ENCODE assay signal across 9 cellular contexts in genomic region chr17:27455569-27455913, GRCh38. TPM values are rescaled to one million over a fixed set of nuclear protein-coding genes. Genes with fewer than 3 reads are reported as not detected.
A peak's percentile ranks its signal among the peaks of the same experiment; 100 is the strongest.
DNase-seq lines count a peak whose midpoint lies in the region; ATAC-seq and TF ChIP-seq lines count a peak whose summit lies in the region.
"Had no signal": no experiment of that assay in that cellular context is flagged by ENCODE, and none has a peak within 500 bp of the region (broad histone marks: within the 10 kb centered on the region; RNA-seq: fewer than 3 reads in every experiment).

No MANE protein-coding gene starts in this region.

- H3K36me3 ChIP-seq in adrenal gland (replicated peaks in 1 of 2): no peaks in the 10 kb centered on the region
- no peaks in the 10 kb centered on the region for H3K36me3 ChIP-seq in left lung
- H3K36me3 ChIP-seq in thoracic aorta: no peaks in the 10 kb centered on the region

- no peaks in the 10 kb centered on the region for H3K9me3 Mint-ChIP-seq in activated CD4-positive, alpha-beta T cell treated with anti-CD3 and anti-CD28 coated beads, Interleukin-2, amount 10 ng/mL, durations not matched to agents 24 days and 14 days

- H3K36me3 Mint-ChIP-seq in activated CD4-positive, alpha-beta T cell treated with anti-CD3 and anti-CD28 coated beads, Interleukin-2, amount 10 ng/mL, durations not matched to agents 24 days and 14 days (ENCODE audit: low read depth): peaks cover 17% of the 10 kb centered on the region

- intact Hi-C loops in activated CD4-positive, alpha-beta T cell treated with anti-CD3 and anti-CD28 coated beads, Interleukin-2, amount 10 ng/mL, durations not matched to agents 24 days and 14 days (cut with micrococcal nuclease): loop anchor here (5.0 kb wide), 1 partner anchor 103 kb away; no protein-coding TSS in a partner anchor
- intact Hi-C loops in adrenal gland (cut with DNase I): loop anchor here (2.0 to 10.0 kb wide), 4 partner anchors 69 to 143 kb away; no protein-coding TSS in a partner anchor
- intact Hi-C loops in left lung (cut with DNase I): loop anchor here in 1 of 2 donors (10.0 kb wide), 1 partner anchor 139 kb away; no protein-coding TSS in a partner anchor

- H3K4me3 ChIP-seq in adrenal gland: peak overlapping the region in 2 of 4 donors; percentile 85 to 91
- peak overlapping the region; percentile 74 to 87 for H3K4me3 ChIP-seq in left lung
- H3K4me3 ChIP-seq in thoracic aorta: peak overlapping the region; percentile 94

- TF ChIP-seq POLR2A in adrenal gland (IDR thresholded peaks at IDR 0.05): no peak

- peak overlapping the region; percentile 72 for H3K4me3 Mint-ChIP-seq in activated CD4-positive, alpha-beta T cell treated with anti-CD3 and anti-CD28 coated beads, Interleukin-2, amount 10 ng/mL, durations not matched to agents 24 days and 14 days

- H3K27ac ChIP-seq in adrenal gland (peak overlapping the region in 4 of 5 donors; percentile 9 to 84 (median 82)), left lung (peak overlapping the region; percentile 65 to 77), thoracic aorta (peak overlapping the region; percentile 68 to 83)
- H3K27ac ChIP-seq: C4-2B had no signal

- H3K4me1 Mint-ChIP-seq in activated CD4-positive, alpha-beta T cell treated with anti-CD3 and anti-CD28 coated beads, Interleukin-2, amount 10 ng/mL, durations not matched to agents 24 days and 14 days: peaks cover 38% of the 10 kb centered on the region

- WGBS in adrenal gland, 4 donors: 18 to 24% (median 20%) methylated on average over 9 to 10 of the region's 10 CpGs

- no peaks in the 10 kb centered on the region for H3K27me3 Mint-ChIP-seq in activated CD4-positive, alpha-beta T cell treated with anti-CD3 and anti-CD28 coated beads, Interleukin-2, amount 10 ng/mL, durations not matched to agents 24 days and 14 days

- H3K27ac Mint-ChIP-seq in activated CD4-positive, alpha-beta T cell treated with anti-CD3 and anti-CD28 coated beads, Interleukin-2, amount 10 ng/mL, durations not matched to agents 24 days and 14 days: peak overlapping the region; percentile 36

- no peak for DNase-seq in activated CD4-positive, alpha-beta T cell treated with anti-CD3 and anti-CD28 coated beads, Interleukin-2, amount 10 ng/mL, durations not matched to agents 24 days and 14 days
- no peak for DNase-seq in activated CD4-positive, alpha-beta T cell treated with anti-CD3 and anti-CD28 coated beads for 4 hours
- DNase-seq in adrenal gland (no peak), left lung (no peak), thoracic aorta (ENCODE audit: low spot score) (no peak), NCI-H1930 (lab: John Stamatoyannopoulos, UW) (no peak), NCI-H2227 (lab: John Stamatoyannopoulos, UW; ENCODE audit: unreplicated experiment) (no peak)

- ATAC-seq in left lung (no peak), thoracic aorta (ENCODE audit: insufficient number of reproducible peaks, low FRiP score, low read depth) (no peak), GM21381 (IDR thresholded peaks at IDR 0.05; ENCODE audit: unreplicated experiment) (no peak)

- H3K9me3 ChIP-seq in adrenal gland (replicated peaks in 1 of 3): no peaks in the 10 kb centered on the region
- H3K9me3 ChIP-seq in left lung: no peaks in the 10 kb centered on the region
- H3K9me3 ChIP-seq in thoracic aorta: no peaks in the 10 kb centered on the region

- H3K27me3 ChIP-seq in adrenal gland: no peaks in the 10 kb centered on the region
- H3K27me3 ChIP-seq in left lung: no peaks in the 10 kb centered on the region
- H3K27me3 ChIP-seq in thoracic aorta (replicated peaks; ENCODE audit: insufficient read depth): no peaks in the 10 kb centered on the region

- H3K4me1 ChIP-seq in adrenal gland (replicated peaks in 1 of 2) (peaks cover 9 to 31% of the 10 kb centered on the region in 2 donors), left lung (peaks cover 14 to 40% of the 10 kb centered on the region in 2 donors), thoracic aorta (ENCODE audit: control insufficient read depth in 1 of 2, low read depth in 2 of 2) (peaks cover 6 to 19% of the 10 kb centered on the region in 2 donors)

- TF ChIP-seq CTCF in adrenal gland (IDR thresholded peaks at IDR 0.05): no peak
- TF ChIP-seq CTCF in left lung (IDR thresholded peaks at IDR 0.05): no peak
- no peak for TF ChIP-seq CTCF in thoracic aorta (IDR thresholded peaks at IDR 0.05)

RNA-seq across cellular contexts. Expression of gene KSR1, which starts 0.7 kb away (rescaled TPM):
- 104 TPM in 2 replicates for total RNA-seq in activated CD4-positive, alpha-beta T cell treated with anti-CD3 and anti-CD28 coated beads, Interleukin-2, amount 10 ng/mL, durations not matched to agents 24 days and 14 days
- total RNA-seq in adrenal gland (10 to 100 TPM; 16.0 to 50.4 (median 38.5) TPM), left lung (10 to 100 TPM; 35.0 to 47.5 TPM), thoracic aorta (10 to 100 TPM; 17.6 to 46.0 TPM)
- polyA plus RNA-seq in adrenal gland: 10 to 100 TPM; 38.0 to 45.0 (median 39.1) TPM
